Comparison of ENCODE assay signal across 8 cellular contexts in genomic region chr1:150516050-150516591, GRCh38. TPM values are rescaled to one million over a fixed set of nuclear protein-coding genes. Genes with fewer than 3 reads are reported as not detected.
DNase-seq lines count a peak whose midpoint lies in the region; ATAC-seq and TF ChIP-seq lines count a peak whose summit lies in the region.

No MANE protein-coding gene starts in this region.

- CTCF ChIA-PET in HCT116 (lab: Charles Lee), result interaction anchor here (0.6 to 2.3 kb wide), 5 partner anchors 16 to 479 kb away, joined by 3 to 19 read pairs (median 7); no protein-coding TSS in a partner anchor

- H3K4me1 ChIP-seq in BE2C (peaks cover 3% of the 10 kb centered on the region; the same call in 1 of the 2 replicates), HCT116 (ENCODE audit: control insufficient read depth in 1 of 2, insufficient read depth in 2 of 2, low read length in 2 of 2) (peaks cover 10 to 23% of the 10 kb centered on the region in 2 experiments), Peyer's patch (peaks cover 0 to 7% (median 4%) of the 10 kb centered on the region in 4 donors), mononuclear cell (ENCODE audit: insufficient read depth, low read length) (peaks cover 20% of the 10 kb centered on the region), uterus (no peaks in the 10 kb centered on the region)

- H3K9me3 ChIP-seq in BE2C, result no peaks in the 10 kb centered on the region
- no peaks in the 10 kb centered on the region for H3K9me3 ChIP-seq in HCT116 (ENCODE audit: control insufficient read depth in 1 of 2, insufficient read depth in 1 of 2, low read depth in 1 of 2, low read length in 2 of 2)
- no peaks in the 10 kb centered on the region for H3K9me3 ChIP-seq in Peyer's patch
- no peaks in the 10 kb centered on the region for H3K9me3 ChIP-seq in mononuclear cell (ENCODE audit: low read depth, low read length)
- no peaks in the 10 kb centered on the region for H3K9me3 ChIP-seq in uterus

- RAD21 ChIA-PET in HCT116 (lab: Charles Lee; ENCODE audit: low non-redundant PET in 1 of 2, low total read pairs in 2 of 2, uncharacterized antibody in 2 of 2, unreplicated experiment in 2 of 2), result no interaction called here

- TF ChIP-seq CTCF in BE2C (IDR thresholded peaks at IDR 0.05; ENCODE audit: low read depth, low read length) (no peak), HCT116 (IDR thresholded peaks at IDR 0.05 in 2 of 3, conservative IDR thresholded peaks at IDR 0.05 in 1 of 3; ENCODE audit: borderline replicate concordance in 1 of 3, insufficient read depth in 1 of 3, low read depth in 2 of 3, low read length in 2 of 3) (no peak), Peyer's patch (IDR thresholded peaks at IDR 0.05) (peak in 2 of 6 experiments; percentile 3), coronary artery (IDR thresholded peaks at IDR 0.05) (no peak), uterus (IDR thresholded peaks at IDR 0.05) (peak in 1 of 4 experiments; percentile 4)

- no peak for DNase-seq in BE2C
- DNase-seq in HCT116 (ENCODE audit: low read depth, low spot score), result no peak
- no peak for DNase-seq in Peyer's patch
- no peak for DNase-seq in coronary artery (ENCODE audit: low spot score)
- peak; percentile 29 to 30 for DNase-seq in uterus

- ATAC-seq in HCT116, result peak; percentile 22
- ATAC-seq in HG03196 (IDR thresholded peaks at IDR 0.05; ENCODE audit: unreplicated experiment), result no peak
- ATAC-seq in HG02623 (IDR thresholded peaks at IDR 0.05; ENCODE audit: unreplicated experiment), result no peak

- no peak overlapping the region for H2AFZ ChIP-seq in HCT116 (ENCODE audit: low read depth, low read length, poor library complexity, severe bottlenecking)

- TSS peak; percentile 43 for BruUV-seq in HCT116 (replicated peaks; lab: Mats Ljungman, UMichigan)

- POLR2A ChIA-PET in HCT116 (lab: Charles Lee), result interaction anchor here (1.1 to 1.8 kb wide), 3 partner anchors 12 to 17 kb away, joined by 4 to 5 read pairs (median 4); no protein-coding TSS in a partner anchor

- intact Hi-C loops in HCT116 (cut with micrococcal nuclease), result no loop called here
- intact Hi-C loops in uterus (cut with DNase I; ENCODE audit: low total_unique reads), result no loop called here

- H4K20me1 ChIP-seq in HCT116 (ENCODE audit: insufficient read depth), result no peaks in the 10 kb centered on the region

- peak overlapping the region; percentile 64 for H3K9ac ChIP-seq in HCT116 (ENCODE audit: low read length)

- H3K4me3 ChIP-seq in BE2C (ENCODE audit: low read depth, low read length) (peak overlapping the region; percentile 81), HCT116 (replicated peaks in 1 of 2; ENCODE audit: low read depth in 1 of 2, low read length in 2 of 2) (peak overlapping the region; percentile 63 to 67), Peyer's patch (peak overlapping the region; percentile 53 to 68 (median 62)), coronary artery (peak overlapping the region; percentile 83), mononuclear cell (ENCODE audit: low read length) (peak overlapping the region; percentile 52), uterus (peak overlapping the region; percentile 48 to 57)

- no peaks in the 10 kb centered on the region for H3K9me2 ChIP-seq in HCT116 (ENCODE audit: insufficient read depth)

- H3K79me2 ChIP-seq in HCT116 (ENCODE audit: insufficient read depth, low read length), result no peaks in the 10 kb centered on the region

- H3K36me3 ChIP-seq in BE2C, result no peaks in the 10 kb centered on the region
- H3K36me3 ChIP-seq in HCT116 (ENCODE audit: control insufficient read depth in 1 of 2, insufficient read depth in 2 of 2, low read length in 2 of 2), result no peaks in the 10 kb centered on the region
- peaks cover 0 to 1% (median 0%) of the 10 kb centered on the region in 3 donors for H3K36me3 ChIP-seq in Peyer's patch
- no peaks in the 10 kb centered on the region for H3K36me3 ChIP-seq in uterus

- peak overlapping the region; percentile 87 for H3K4me2 ChIP-seq in HCT116 (ENCODE audit: low read length)

- H3K27me3 ChIP-seq in BE2C, result no peaks in the 10 kb centered on the region
- no peaks in the 10 kb centered on the region for H3K27me3 ChIP-seq in HCT116 (ENCODE audit: insufficient read depth, low read length)
- H3K27me3 ChIP-seq in Peyer's patch, result no peaks in the 10 kb centered on the region
- no peaks in the 10 kb centered on the region for H3K27me3 ChIP-seq in mononuclear cell (ENCODE audit: insufficient read depth, low read length)
- H3K27me3 ChIP-seq in uterus, result no peaks in the 10 kb centered on the region

- H3K27ac ChIP-seq in HCT116 (ENCODE audit: low read depth, low read length) (peak overlapping the region; percentile 56), Peyer's patch (peak overlapping the region; percentile 48 to 86 (median 81)), coronary artery (peak overlapping the region; percentile 78 to 92), uterus (peak overlapping the region; percentile 85 to 86)

- TF ChIP-seq POLR2A in HCT116 (IDR thresholded peaks at IDR 0.05; ENCODE audit: borderline replicate concordance, extremely low read depth, insufficient read depth, insufficient read length) (no peak), Peyer's patch (IDR thresholded peaks at IDR 0.05) (no peak), uterus (IDR thresholded peaks at IDR 0.05) (no peak)

- TF ChIP-seq RAD21 in HCT116 (IDR thresholded peaks at IDR 0.05; ENCODE audit: low read depth), result no peak

TF ChIP-seq in HCT116, 20 proteins besides CTCF, POLR2A, EP300 and RAD21 (continues in another document):
- TF ChIP-seq EGR1 (IDR thresholded peaks at IDR 0.05; ENCODE audit: low read depth) (no peak), CEBPB (IDR thresholded peaks at IDR 0.05; ENCODE audit: low read depth) (no peak), ATF3 (IDR thresholded peaks at IDR 0.05) (no peak), EZH2 (IDR thresholded peaks at IDR 0.05) (no peak), YY1 (IDR thresholded peaks at IDR 0.05; ENCODE audit: extremely low read depth, insufficient replicate concordance, low read depth, low read length) (no peak), ZBTB33 (IDR thresholded peaks at IDR 0.05; ENCODE audit: extremely low read depth, insufficient replicate concordance, low read length) (no peak), ELF1 (IDR thresholded peaks at IDR 0.05; ENCODE audit: borderline replicate concordance, low read depth) (no peak), JUND (IDR thresholded peaks at IDR 0.05) (no peak), TCF7L2 (IDR thresholded peaks at IDR 0.05; ENCODE audit: borderline replicate concordance, extremely low read depth, insufficient read depth, insufficient read length) (no peak), ZNF274 (IDR thresholded peaks at IDR 0.05; ENCODE audit: low read depth, low read length) (no peak)

RNA-seq across cellular contexts. Expression of gene FALEC, which starts 0.6 kb away (rescaled TPM):
- polyA plus RNA-seq in BE2C (2012; ENCODE audit: insufficient read depth, insufficient read length, low read depth), result not detected
- 0.59 TPM for total RNA-seq in HCT116 (2021; ENCODE audit: unreplicated experiment)
- not detected in 2 replicates for polyA plus RNA-seq in HCT116 (2012)
- not detected for total RNA-seq in Peyer's patch
- not detected for total RNA-seq in mononuclear cell
- total RNA-seq in uterus, result 1 to 10 TPM in 1 of 4 donors, under 1 TPM in 1, not detected in 2; 0.88 to 1.0 TPM

RNA-seq across cellular contexts. Expression of gene ECM1, which starts 8.2 kb away (rescaled TPM):
- polyA plus RNA-seq in BE2C (2012; ENCODE audit: insufficient read depth, insufficient read length, low read depth), result 3.9 TPM
- total RNA-seq in HCT116 (2021; ENCODE audit: unreplicated experiment) (2.0 TPM), Peyer's patch (10 to 100 TPM in 2 of 4 donors, 1 to 10 TPM in 2; 1.4 to 11.6 (median 9.6) TPM), mononuclear cell (0.21 TPM), uterus (10 to 100 TPM in 2 of 4 donors, 1 to 10 TPM in 2; 1.5 to 38.5 (median 9.5) TPM)
- 2.9 and 3.6 TPM in 2 replicates for polyA plus RNA-seq in HCT116 (2012)

RNA-seq across cellular contexts. Expression of gene TARS2, which starts 28.9 kb away (rescaled TPM):
- polyA plus RNA-seq in BE2C (2012; ENCODE audit: insufficient read depth, insufficient read length, low read depth), result 30.4 TPM
- total RNA-seq in HCT116 (2021; ENCODE audit: unreplicated experiment), result 23.2 TPM
- 17.2 and 19.4 TPM in 2 replicates for polyA plus RNA-seq in HCT116 (2012)
- total RNA-seq in Peyer's patch, result 10 to 100 TPM in 3 of 4 donors, 1 to 10 TPM in 1; 7.7 to 15.4 (median 12.3) TPM
- 10.2 TPM for total RNA-seq in mononuclear cell
- 10 to 100 TPM in 2 of 4 donors, 1 to 10 TPM in 2; 4.6 to 22.6 (median 10.2) TPM for total RNA-seq in uterus

RNA-seq across cellular contexts. Expression of gene ADAMTSL4, which starts 33.1 kb away (rescaled TPM):
- polyA plus RNA-seq in BE2C (2012; ENCODE audit: insufficient read depth, insufficient read length, low read depth), result 2.2 TPM
- 4.3 TPM for total RNA-seq in HCT116 (2021; ENCODE audit: unreplicated experiment)
- polyA plus RNA-seq in HCT116 (2012), result 2.5 and 4.3 TPM in 2 replicates
- total RNA-seq in Peyer's patch, result 10 to 100 TPM in 3 of 4 donors, 1 to 10 TPM in 1; 2.3 to 28.9 (median 15.3) TPM
- 3.3 TPM for total RNA-seq in mononuclear cell
- total RNA-seq in uterus, result 100 to 1,000 TPM in 1 of 4 donors, 10 to 100 TPM in 3; 15.9 to 133 (median 35.4) TPM

Comparison
In these comparisons a context has a peak if more than half of its experiments do, and no peak if none do; other contexts are left out.
1. DNase-seq: peak in uterus (2 of 2); none in BE2C (single experiment), HCT116 (single experiment), Peyer's patch (0 of 3) and coronary artery (single experiment).
2. Peak in every context shown above with its lines, with median percentiles within 50 percentile points of each other: H3K4me3 ChIP-seq and H3K27ac ChIP-seq.